8 cellular contexts compared by ENCODE assay signal in the genomic region with DNA sequence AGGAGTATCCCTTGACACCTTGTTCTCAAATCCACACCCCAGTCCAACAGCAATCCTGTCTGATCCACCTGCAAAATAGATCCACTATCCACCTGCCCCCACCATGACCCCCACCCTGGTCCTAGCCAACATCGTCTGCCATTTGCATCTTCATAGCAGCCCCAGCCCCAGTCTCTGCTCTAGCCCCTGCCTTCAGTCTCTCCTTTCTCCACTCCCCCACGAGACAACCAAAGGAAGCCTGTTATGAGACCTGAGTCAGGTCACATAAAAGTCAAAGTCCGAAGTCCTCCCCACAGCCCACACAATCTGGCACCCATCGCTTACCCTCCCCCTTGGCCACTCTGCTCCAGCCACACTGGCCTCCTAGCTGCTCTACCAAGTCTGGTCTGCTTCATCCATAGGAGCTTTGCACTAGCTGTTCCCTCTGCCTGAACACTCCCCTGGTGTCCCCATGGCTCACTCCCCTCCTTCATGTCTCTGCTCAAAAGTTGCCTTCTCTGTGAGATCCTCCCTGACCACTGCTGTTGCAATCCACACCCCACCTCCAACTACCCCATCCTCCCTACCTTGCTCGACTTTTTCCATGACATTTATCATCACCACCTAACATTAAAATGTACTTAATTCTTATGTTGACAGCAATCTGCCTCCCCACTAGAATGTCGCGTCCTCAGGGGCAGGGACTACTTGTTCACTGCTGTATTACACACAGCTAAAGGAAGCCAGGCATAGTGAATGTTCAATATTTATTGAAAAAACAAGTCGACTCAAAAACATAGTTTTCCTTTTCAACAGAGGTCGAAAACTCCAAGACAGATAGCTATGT. TPM values are rescaled to one million over a fixed set of nuclear protein-coding genes. Genes with fewer than 3 reads are reported as not detected.
DNase-seq lines count a peak whose midpoint lies in the region; ATAC-seq, FAIRE-seq and TF ChIP-seq lines count a peak whose summit lies in the region.

No MANE protein-coding gene starts in this region.

- H3K27ac ChIP-seq in pancreas, result peak overlapping the region; percentile 89 to 99 (median 94)

- intact Hi-C loops in activated B cell treated with CpG ODN at 0.5 μM for 24 hours (cut with micrococcal nuclease), result no loop called here
- intact Hi-C loops in pancreas (cut with DNase I), result no loop called here

- H3K27me3 ChIP-seq in pancreas, result no peaks in the 10 kb centered on the region

- peak overlapping the region; percentile 98 for H3K27ac Mint-ChIP-seq in activated B cell treated with CpG ODN at 0.5 μM for 24 hours

- ATAC-seq in activated B cell treated with CpG ODN at 0.5 μM for 24 hours (ENCODE audit: low read depth) (no peak), pancreas (peak; percentile 1 to 25 (median 3)), HG02623 (IDR thresholded peaks at IDR 0.05; ENCODE audit: unreplicated experiment) (no peak)
- ATAC-seq in activated CD4-positive, CD25-positive, alpha-beta regulatory T cell treated with anti-CD3 and anti-CD28 coated beads, Interleukin-2, amount 50 U/mL, for 24 hours, result no peak

- peak overlapping the region in 2 of 4 donors; percentile 70 to 96 for H3K4me3 ChIP-seq in pancreas

- H3K4me1 Mint-ChIP-seq in activated B cell treated with CpG ODN at 0.5 μM for 24 hours, result peaks cover 56% of the 10 kb centered on the region

- peak; percentile 50 for DNase-seq in activated CD4-positive, alpha-beta T cell treated with anti-CD3 and anti-CD28 coated beads for 1 hour
- no peak for DNase-seq in activated CD4-positive, alpha-beta T cell treated with anti-CD3 and anti-CD28 coated beads for 48 hours
- peak; percentile 34 for DNase-seq in activated B cell treated with CpG ODN at 0.5 μM for 24 hours
- DNase-seq in fibroblast of peridontal ligament (ENCODE audit: extremely low read depth), result peak; percentile 63
- DNase-seq in pancreas, result peak in 5 of 6 donors; percentile 68 to 75 (median 70)
- no peak for DNase-seq in OCI-M2 (lab: John Stamatoyannopoulos, UW; ENCODE audit: unreplicated experiment)

- no peaks in the 10 kb centered on the region for H3K9me3 Mint-ChIP-seq in activated B cell treated with CpG ODN at 0.5 μM for 24 hours

- TF ChIP-seq CTCF in activated B cell treated with CpG ODN at 0.5 μM for 24 hours (IDR thresholded peaks at IDR 0.05), result no peak
- no peak for TF ChIP-seq CTCF in pancreas (IDR thresholded peaks at IDR 0.05)

- peaks cover 50% of the 10 kb centered on the region for H3K36me3 Mint-ChIP-seq in activated B cell treated with CpG ODN at 0.5 μM for 24 hours (ENCODE audit: low read depth)

- H3K9me3 ChIP-seq in pancreas, result no peaks in the 10 kb centered on the region

- peaks cover 4% of the 10 kb centered on the region for H3K27me3 Mint-ChIP-seq in activated B cell treated with CpG ODN at 0.5 μM for 24 hours

- peak overlapping the region; percentile 89 for H3K4me3 Mint-ChIP-seq in activated B cell treated with CpG ODN at 0.5 μM for 24 hours

- FAIRE-seq in pancreas (lab: Jason Lieb, UNC), result no peak

- peaks cover 0 to 5% (median 0%) of the 10 kb centered on the region in 3 donors for H3K36me3 ChIP-seq in pancreas

- CTCF ChIA-PET in activated B cell treated with CpG ODN at 0.5 μM for 24 hours (lab: Charles Lee), result interaction anchor here (0.7 to 2.3 kb wide), 11 partner anchors 8 to 289 kb away, joined by 3 to 168 read pairs (median 5); partner anchors contain the start of genes GMFG, MED29, PAF1 and RPS16

- POLR2A ChIA-PET in activated B cell treated with CpG ODN at 0.5 μM for 24 hours (lab: Charles Lee), result interaction anchor here (0.5 to 15.0 kb wide), 17 partner anchors 9 to 1048 kb away, joined by 3 to 285 read pairs (median 6); partner anchors contain the start of genes DYRK1B, GMFG, MED29 and PAF1

- peaks cover 12 to 20% (median 15%) of the 10 kb centered on the region in 3 donors for H3K4me1 ChIP-seq in pancreas

- WGBS in pancreas, 2 donors, result 2 to 3% methylated on average over 9 of the region's 9 CpGs

RNA-seq across cellular contexts. Expression of gene PLEKHG2, which starts 1.2 kb away (rescaled TPM):
- total RNA-seq in activated B cell treated with CpG ODN at 0.5 μM for 24 hours (111 and 125 TPM in 2 replicates), pancreas (10 to 100 TPM in 1 of 6 donors, 1 to 10 TPM in 5; 3.1 to 15.0 (median 7.8) TPM)
- polyA plus RNA-seq in pancreas, result 10 to 100 TPM in 1 of 2 donors, 1 to 10 TPM in 1; 6.8 to 12.8 TPM

RNA-seq across cellular contexts. Expression of gene ZFP36, which starts 4.6 kb away (rescaled TPM):
- 167 and 206 TPM in 2 replicates for total RNA-seq in activated B cell treated with CpG ODN at 0.5 μM for 24 hours
- 10 to 100 TPM; 20.2 to 45.6 (median 31.9) TPM for total RNA-seq in pancreas
- 100 to 1,000 TPM; 104 to 151 TPM for polyA plus RNA-seq in pancreas

RNA-seq across cellular contexts. Expression of gene MED29, which starts 20.0 kb away (rescaled TPM):
- 38.0 and 39.0 TPM in 2 replicates for total RNA-seq in activated B cell treated with CpG ODN at 0.5 μM for 24 hours
- 10 to 100 TPM; 15.2 to 23.9 (median 17.5) TPM for total RNA-seq in pancreas
- polyA plus RNA-seq in pancreas, result 10 to 100 TPM; 13.2 to 21.0 TPM

RNA-seq across cellular contexts. Expression of gene PAF1, which starts 20.3 kb away (rescaled TPM):
- 50.3 and 52.4 TPM in 2 replicates for total RNA-seq in activated B cell treated with CpG ODN at 0.5 μM for 24 hours
- total RNA-seq in pancreas, result 10 to 100 TPM; 11.3 to 17.7 (median 14.6) TPM
- 10 to 100 TPM; 28.1 to 41.1 TPM for polyA plus RNA-seq in pancreas

RNA-seq across cellular contexts. Expression of gene RPS16, which starts 24.5 kb away (rescaled TPM):
- 4,002 and 4,656 TPM in 2 replicates for total RNA-seq in activated B cell treated with CpG ODN at 0.5 μM for 24 hours
- total RNA-seq in pancreas, result 1,000 to 10,000 TPM in 5 of 6 donors, 100 to 1,000 TPM in 1; 920 to 1,759 (median 1,167) TPM
- 1,000 to 10,000 TPM; 1,276 to 1,384 TPM for polyA plus RNA-seq in pancreas

Comparison
In these comparisons a context has a peak if more than half of its experiments do, and no peak if none do; other contexts are left out.
1. DNase-seq: peak in activated CD4-positive, alpha-beta T cell treated with anti-CD3 and anti-CD28 coated beads for 1 hour (single experiment), activated B cell treated with CpG ODN at 0.5 μM for 24 hours (single experiment), fibroblast of peridontal ligament (single experiment) and pancreas (5 of 6); none in activated CD4-positive, alpha-beta T cell treated with anti-CD3 and anti-CD28 coated beads for 48 hours (single experiment) and OCI-M2 (single experiment).
2. ATAC-seq: peak in pancreas (4 of 4); none in activated B cell treated with CpG ODN at 0.5 μM for 24 hours (single experiment), HG02623 (single experiment) and activated CD4-positive, CD25-positive, alpha-beta regulatory T cell treated with anti-CD3 and anti-CD28 coated beads, Interleukin-2, amount 50 U/mL, for 24 hours (0 of 2).